In genomic region chr14:21768875-21769257, GRCh38 we compare ENCODE assay signal across 1 cellular context.
TF ChIP-seq lines count a peak whose summit lies in the region.

No MANE protein-coding gene starts in this region.

TF ChIP-seq in H1, 55 proteins besides CTCF, POLR2A, EP300 and RAD21:
- TF ChIP-seq KDM1A (IDR thresholded peaks at IDR 0.05; ENCODE audit: borderline replicate concordance, low read length) (no peak), SIX5 (IDR thresholded peaks at IDR 0.05; ENCODE audit: low read depth, low read length) (no peak), ZNF274 (IDR thresholded peaks at IDR 0.05; ENCODE audit: borderline replicate concordance, extremely low read depth, low read length) (no peak), E2F6 (IDR thresholded peaks at IDR 0.05) (no peak), BACH1 (IDR thresholded peaks at IDR 0.05; ENCODE audit: low read length) (no peak), SAP30 (IDR thresholded peaks at IDR 0.05; ENCODE audit: insufficient read depth, insufficient replicate concordance, low read length) (no peak), USF2 (IDR thresholded peaks at IDR 0.05; ENCODE audit: low read length) (no peak), RNF2 (IDR thresholded peaks at IDR 0.05; ENCODE audit: borderline replicate concordance, low read depth, low read length, missing control alignments, poor library complexity, severe bottlenecking) (no peak), EGR1 (IDR thresholded peaks at IDR 0.05; ENCODE audit: borderline replicate concordance, low read depth, low read length) (no peak), POLR2AphosphoS5 (IDR thresholded peaks at IDR 0.05; ENCODE audit: low read depth, low read length) (no peak), GTF2F1 (IDR thresholded peaks at IDR 0.05; ENCODE audit: borderline replicate concordance, low read depth, low read length) (no peak), POU5F1 (IDR thresholded peaks at IDR 0.05; ENCODE audit: low read depth, low read length) (no peak), SP2 (IDR thresholded peaks at IDR 0.05; ENCODE audit: low read length) (no peak), CREB1 (IDR thresholded peaks at IDR 0.05) (no peak), EZH2 (IDR thresholded peaks at IDR 0.05; ENCODE audit: low read depth, low read length, severe bottlenecking) (no peak), RXRA (IDR thresholded peaks at IDR 0.05; ENCODE audit: insufficient read depth, low read depth, low read length) (no peak), SP1 (IDR thresholded peaks at IDR 0.05; ENCODE audit: low read depth, low read length) (no peak)
TF ChIP-seq in H1: peak in this region for 0.
